Comparison of ENCODE assay signal across 27 cellular contexts in the genomic region with DNA sequence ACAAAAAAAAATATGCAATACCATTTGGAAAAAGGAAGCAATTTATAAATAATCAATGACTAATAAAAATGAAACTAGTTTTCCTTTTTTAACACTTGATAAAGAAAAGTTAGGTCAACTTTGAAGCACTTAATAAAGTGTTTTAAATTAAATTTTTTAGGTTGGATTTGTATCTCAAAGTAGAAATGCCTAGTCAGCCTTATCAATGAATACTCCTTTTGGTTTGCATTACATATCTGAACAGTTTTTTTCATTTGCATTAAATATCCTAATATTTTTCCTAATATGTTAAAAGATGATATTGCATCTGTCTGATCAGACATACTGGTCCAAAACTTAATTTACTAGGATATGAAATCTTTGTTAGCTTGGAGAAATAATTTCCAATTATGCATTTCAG.
"Had no signal": no experiment of that assay in that cellular context is flagged by ENCODE, and none has a peak within 500 bp of the region (broad histone marks: within the 10 kb centered on the region; RNA-seq: fewer than 3 reads in every experiment).

No MANE protein-coding gene starts in this region.

- H3K27ac ChIP-seq: stomach, suprapubic skin, testis, thoracic aorta, thyroid gland, tibial artery, tibial nerve, transverse colon, upper lobe of left lung, upper lobe of right lung, uterus, vagina had no signal

- H3K36me3 ChIP-seq: stomach, suprapubic skin, thoracic aorta, thyroid gland, tibial artery, tibial nerve, transverse colon, upper lobe of left lung, upper lobe of right lung, uterus, vagina had no signal

- H3K9me3 ChIP-seq: stomach, suprapubic skin, testis, thoracic aorta, thyroid gland, tibial nerve, transverse colon, upper lobe of left lung, upper lobe of right lung, uterus, vagina had no signal

- H3K4me1 ChIP-seq: stomach, suprapubic skin, testis, thyroid gland, tibial artery, tibial nerve, transverse colon, upper lobe of left lung, upper lobe of right lung, uterus, vagina had no signal

- ATAC-seq: stimulated activated effector memory CD8-positive, alpha-beta T cell treated with anti-CD3 and anti-CD28 coated beads, Interleukin-12 subunit alpha, Interleukin-12 subunit beta, amount 100 ng/mL, for 72 hours; stimulated activated memory B cell treated with anti-CD40 and anti-IgM and Interleukin-4, amounts not matched to agents 10 μg/mL and 1 μg/mL and 100 μg/mL, for 72 hours; stimulated activated naive B cell treated with anti-CD40 and anti-IgM and Interleukin-4, amounts not matched to agents 10 μg/mL and 1 μg/mL and 100 μg/mL, for 72 hours; stimulated activated naive CD8-positive, alpha-beta T cell treated with anti-CD3 and anti-CD28 coated beads, Interleukin-15, amount 100 ng/mL, for 72 hours; stimulated activated naive CD8-positive, alpha-beta T cell treated with anti-CD3 and anti-CD28 coated beads, Interleukin-15, Interleukin-2, amounts not matched to agents 100 U/mL and 50 U/mL, for 24 hours; upper lobe of right lung had no signal

- H3K4me3 ChIP-seq: stomach, suprapubic skin, testis, thoracic aorta, thyroid gland, tibial artery, tibial nerve, transverse colon, upper lobe of left lung, upper lobe of right lung, uterus, vagina had no signal

- DNase-seq: stimulated activated CD4-positive, alpha-beta T cell treated with anti-CD3 and anti-CD28 coated beads, Interleukin-2, amount 100 ng/mL, for 48 hours; stimulated activated CD4-positive, alpha-beta T cell treated with anti-CD3 and anti-CD28 coated beads, Interleukin-4, amount 100 ng/mL, for 1 hour; stimulated activated CD4-positive, alpha-beta T cell treated with anti-CD3 and anti-CD28 coated beads, Interleukin-4, amount 100 ng/mL, for 24 hours; stimulated activated CD4-positive, alpha-beta T cell treated with anti-CD3 and anti-CD28 coated beads, Interleukin-4, amount 100 ng/mL, for 4 hours; stimulated activated CD8-positive, alpha-beta memory T cell treated with anti-CD3 and anti-CD28 coated beads, Interleukin-4, amount 100 ng/mL, for 48 hours; stimulated activated naive B cell treated with anti-CD40 and anti-IgM and Interleukin-4, amounts not matched to agents 10 μg/mL and 1 μg/mL and 100 μg/mL, for 72 hours; stimulated activated naive CD4-positive, alpha-beta T cell; stimulated activated naive CD4-positive, alpha-beta T cell treated with Interleukin-2 at 50 U/mL for 16 hours; stimulated activated naive CD8-positive, alpha-beta T cell treated with anti-CD3 and anti-CD28 coated beads, Interleukin-15, amount 100 ng/mL, for 72 hours; stimulated activated naive CD8-positive, alpha-beta T cell treated with anti-CD3 and anti-CD28 coated beads, Interleukin-15, Interleukin-2, amounts not matched to agents 100 U/mL and 50 U/mL, for 24 hours; stomach; substantia nigra; testis; thyroid gland; tibial artery; transverse colon; trophoblast cell; upper lobe of left lung; upper lobe of right lung; uterus had no signal

- H3K27me3 ChIP-seq: stomach, suprapubic skin, testis, thyroid gland, tibial artery, tibial nerve, transverse colon, upper lobe of left lung, upper lobe of right lung, uterus, vagina had no signal

- FAIRE-seq: urothelium cell line had no signal
